In genomic region chr1:203622486-203622885, GRCh38 we compare ENCODE assay signal across 21 cellular contexts. TPM values are rescaled to one million over a fixed set of nuclear protein-coding genes. Genes with fewer than 3 reads are reported as not detected.
DNase-seq lines count a peak whose midpoint lies in the region; ATAC-seq and TF ChIP-seq lines count a peak whose summit lies in the region.
"Had no signal": no experiment of that assay in that cellular context is flagged by ENCODE, and none has a peak within 500 bp of the region (broad histone marks: within the 10 kb centered on the region; RNA-seq: fewer than 3 reads in every experiment).

No MANE protein-coding gene starts in this region.

- POLR2A ChIA-PET in activated CD8-positive, alpha-beta T cell treated with anti-CD3 and anti-CD28 coated beads, Interleukin-2, amount 10 ng/mL, durations not matched to agents 7 days and 5 days (lab: Charles Lee), result interaction anchor here (0.9 to 1.8 kb wide), 2 partner anchors 52 to 143 kb away, joined by 4 to 6 read pairs; partner anchors contain the start of gene LAX1
- POLR2A ChIA-PET in activated CD8-positive, alpha-beta T cell treated with anti-CD3 and anti-CD28 coated beads for 36 hours (lab: Charles Lee), result interaction anchor here (0.9 kb wide), 1 partner anchor 27 kb away, joined by 3 read pairs; no protein-coding TSS in a partner anchor

- no peak overlapping the region for H3K4me3 Mint-ChIP-seq in activated CD8-positive, alpha-beta T cell treated with anti-CD3 and anti-CD28 coated beads, Interleukin-2, amount 10 ng/mL, durations not matched to agents 7 days and 5 days
- H3K4me3 Mint-ChIP-seq in activated CD8-positive, alpha-beta T cell treated with anti-CD3 and anti-CD28 coated beads for 36 hours, result no peak overlapping the region
- peak overlapping the region; percentile 16 for H3K4me3 Mint-ChIP-seq in activated T-helper 17 cell treated with anti-CD3 and anti-CD28 coated beads, Interleukin-2, amount 50 U/mL, for 72 hours
- H3K4me3 Mint-ChIP-seq in neural progenitor cell, result peak overlapping the region; percentile 46

- peak overlapping the region; percentile 47 for H3K27ac Mint-ChIP-seq in activated CD8-positive, alpha-beta T cell treated with anti-CD3 and anti-CD28 coated beads, Interleukin-2, amount 10 ng/mL, durations not matched to agents 7 days and 5 days
- H3K27ac Mint-ChIP-seq in activated CD8-positive, alpha-beta T cell treated with anti-CD3 and anti-CD28 coated beads for 36 hours, result no peak overlapping the region
- peak overlapping the region; percentile 90 for H3K27ac Mint-ChIP-seq in activated T-helper 17 cell treated with anti-CD3 and anti-CD28 coated beads, Interleukin-2, amount 50 U/mL, for 72 hours
- H3K27ac Mint-ChIP-seq in neural progenitor cell, result no peak overlapping the region

- H3K79me2 ChIP-seq in DND-41 (ENCODE audit: insufficient read depth, low read length) (peaks cover 8% of the 10 kb centered on the region), neural progenitor cell (ENCODE audit: low read depth) (peaks cover 5% of the 10 kb centered on the region)

- intact Hi-C loops in activated CD8-positive, alpha-beta T cell treated with anti-CD3 and anti-CD28 coated beads for 36 hours (cut with micrococcal nuclease), result loop anchor here (10.0 kb wide), 1 partner anchor 118 kb away; no protein-coding TSS in a partner anchor

- H2AFZ ChIP-seq in DND-41 (ENCODE audit: low read depth, low read length), result peak overlapping the region; percentile 46
- no peak overlapping the region for H2AFZ ChIP-seq in neural progenitor cell (replicated peaks)

- H3K4me1 Mint-ChIP-seq in activated CD8-positive, alpha-beta T cell treated with anti-CD3 and anti-CD28 coated beads, Interleukin-2, amount 10 ng/mL, durations not matched to agents 7 days and 5 days (ENCODE audit: low read depth), result peaks cover 52% of the 10 kb centered on the region
- H3K4me1 Mint-ChIP-seq in activated CD8-positive, alpha-beta T cell treated with anti-CD3 and anti-CD28 coated beads for 36 hours (ENCODE audit: low read depth), result peaks cover 34% of the 10 kb centered on the region
- H3K4me1 Mint-ChIP-seq in activated T-helper 17 cell treated with anti-CD3 and anti-CD28 coated beads, Interleukin-2, amount 50 U/mL, for 72 hours, result peaks cover 35% of the 10 kb centered on the region
- H3K4me1 Mint-ChIP-seq in neural progenitor cell, result peaks cover 51% of the 10 kb centered on the region

- peaks cover 2% of the 10 kb centered on the region for H3K36me3 Mint-ChIP-seq in activated CD8-positive, alpha-beta T cell treated with anti-CD3 and anti-CD28 coated beads, Interleukin-2, amount 10 ng/mL, durations not matched to agents 7 days and 5 days (ENCODE audit: low read depth)
- H3K36me3 Mint-ChIP-seq in activated CD8-positive, alpha-beta T cell treated with anti-CD3 and anti-CD28 coated beads for 36 hours (ENCODE audit: low read depth), result no peaks in the 10 kb centered on the region
- H3K36me3 Mint-ChIP-seq in activated T-helper 17 cell treated with anti-CD3 and anti-CD28 coated beads, Interleukin-2, amount 50 U/mL, for 72 hours (ENCODE audit: low read depth), result peaks cover 12% of the 10 kb centered on the region
- no peaks in the 10 kb centered on the region for H3K36me3 Mint-ChIP-seq in neural progenitor cell

- no peaks in the 10 kb centered on the region for H4K20me1 ChIP-seq in DND-41 (ENCODE audit: insufficient read depth, low read length)
- no peaks in the 10 kb centered on the region for H4K20me1 ChIP-seq in neural progenitor cell (ENCODE audit: low read depth)

- no peaks in the 10 kb centered on the region for H3K27me3 Mint-ChIP-seq in activated CD8-positive, alpha-beta T cell treated with anti-CD3 and anti-CD28 coated beads, Interleukin-2, amount 10 ng/mL, durations not matched to agents 7 days and 5 days (ENCODE audit: low read depth)
- no peaks in the 10 kb centered on the region for H3K27me3 Mint-ChIP-seq in activated CD8-positive, alpha-beta T cell treated with anti-CD3 and anti-CD28 coated beads for 36 hours
- H3K27me3 Mint-ChIP-seq in activated T-helper 17 cell treated with anti-CD3 and anti-CD28 coated beads, Interleukin-2, amount 50 U/mL, for 72 hours, result no peaks in the 10 kb centered on the region
- H3K27me3 Mint-ChIP-seq in neural progenitor cell (ENCODE audit: insufficient read depth, low read depth), result peaks cover 14% of the 10 kb centered on the region

- CTCF ChIA-PET in activated CD8-positive, alpha-beta T cell treated with anti-CD3 and anti-CD28 coated beads, Interleukin-2, amount 10 ng/mL, durations not matched to agents 7 days and 5 days (lab: Charles Lee), result interaction anchor here (1.1 to 5.2 kb wide), 9 partner anchors 9 to 80 kb away, joined by 3 to 32 read pairs (median 10); no protein-coding TSS in a partner anchor
- CTCF ChIA-PET in activated CD8-positive, alpha-beta T cell treated with anti-CD3 and anti-CD28 coated beads for 36 hours (lab: Charles Lee), result interaction anchor here (0.9 to 4.7 kb wide), 3 partner anchors 9 to 80 kb away, joined by 3 to 29 read pairs (median 4); no protein-coding TSS in a partner anchor

- no peak for DNase-seq in activated CD8-positive, alpha-beta T cell treated with anti-CD3 and anti-CD28 coated beads, Interleukin-2, amount 10 ng/mL, durations not matched to agents 7 days and 5 days
- no peak for DNase-seq in activated CD8-positive, alpha-beta T cell treated with anti-CD3 and anti-CD28 coated beads for 36 hours
- DNase-seq in DND-41 (no peak), neural progenitor cell (ENCODE audit: low spot score) (no peak), NAMALWA (ENCODE audit: low spot score) (no peak), NOMO-1 treated with DMSO at 0.1 percent for 48 hours (lab: John Stamatoyannopoulos, UW; ENCODE audit: unreplicated experiment) (no peak), pons (ENCODE audit: low spot score) (no peak)
- DNase-seq: activated CD4-positive, CD25-positive, alpha-beta regulatory T cell; activated gamma-delta T cell treated with Interleukin-2 at 50 U/mL for 16 hours; glutamatergic neuron; kidney glomerular epithelial cell; MG63; NCI-H2171; NCI-H526; stimulated activated CD4-positive, alpha-beta T cell treated with anti-CD3 and anti-CD28 coated beads, Interleukin-4, amount 100 ng/mL, for 24 hours; stomach; trophoblast cell had no signal

- H3K9me3 ChIP-seq in DND-41 (ENCODE audit: insufficient read depth, low read length, severe bottlenecking), result no peaks in the 10 kb centered on the region
- no peaks in the 10 kb centered on the region for H3K9me3 ChIP-seq in neural progenitor cell (ENCODE audit: low read depth)
- H3K9me3 ChIP-seq: MG63, right atrium auricular region, stomach had no signal

- H3K4me3 ChIP-seq in DND-41 (ENCODE audit: low read depth in 1 of 2, low read length in 2 of 2) (no peak overlapping the region), neural progenitor cell (no peak overlapping the region)
- H3K4me3 ChIP-seq: MG63, right atrium auricular region, stomach had no signal

- H3F3A ChIP-seq in neural progenitor cell (ENCODE audit: low read depth), result peaks cover 30% of the 10 kb centered on the region

- H3K4me2 ChIP-seq in DND-41 (ENCODE audit: insufficient read depth, low read length), result no peak overlapping the region
- no peak overlapping the region for H3K4me2 ChIP-seq in neural progenitor cell

- no peaks in the 10 kb centered on the region for H3K36me3 ChIP-seq in DND-41 (ENCODE audit: insufficient read depth, low read length)
- no peaks in the 10 kb centered on the region for H3K36me3 ChIP-seq in neural progenitor cell
- H3K36me3 ChIP-seq: MG63, right atrium auricular region, stomach had no signal

- H3K9me3 Mint-ChIP-seq in activated CD8-positive, alpha-beta T cell treated with anti-CD3 and anti-CD28 coated beads, Interleukin-2, amount 10 ng/mL, durations not matched to agents 7 days and 5 days (ENCODE audit: insufficient read depth), result no peaks in the 10 kb centered on the region
- H3K9me3 Mint-ChIP-seq in activated CD8-positive, alpha-beta T cell treated with anti-CD3 and anti-CD28 coated beads for 36 hours, result no peaks in the 10 kb centered on the region
- H3K9me3 Mint-ChIP-seq in activated T-helper 17 cell treated with anti-CD3 and anti-CD28 coated beads, Interleukin-2, amount 50 U/mL, for 72 hours, result no peaks in the 10 kb centered on the region
- H3K9me3 Mint-ChIP-seq in neural progenitor cell, result no peaks in the 10 kb centered on the region

- H3K9ac ChIP-seq in DND-41 (ENCODE audit: low read depth, low read length), result no peak overlapping the region
- H3K9ac ChIP-seq in neural progenitor cell, result no peak overlapping the region

- no peaks in the 10 kb centered on the region for H3K27me3 ChIP-seq in DND-41 (ENCODE audit: insufficient read depth, low read length, poor library complexity)
- H3K27me3 ChIP-seq in neural progenitor cell, result no peaks in the 10 kb centered on the region
- H3K27me3 ChIP-seq: MG63, right atrium auricular region, stomach had no signal

- H3K27ac ChIP-seq in DND-41 (ENCODE audit: low read length) (peak overlapping the region; percentile 56), neural progenitor cell (no peak overlapping the region)
- H3K27ac ChIP-seq: C4-2B, right atrium auricular region, stomach had no signal

- ATAC-seq in activated CD8-positive, alpha-beta T cell treated with anti-CD3 and anti-CD28 coated beads, Interleukin-2, amount 10 ng/mL, durations not matched to agents 7 days and 5 days, result no peak
- no peak for ATAC-seq in activated CD8-positive, alpha-beta T cell treated with anti-CD3 and anti-CD28 coated beads for 36 hours
- no peak for ATAC-seq in DND-41 (ENCODE audit: insufficient read depth, low read depth)
- no peak for ATAC-seq in activated T-helper 17 cell treated with anti-CD3 and anti-CD28 coated beads, Interleukin-2, amount 50 U/mL, for 72 hours (replicated peaks)
- ATAC-seq: HepG2 had no signal

- no peak for TF ChIP-seq CTCF in activated CD8-positive, alpha-beta T cell treated with anti-CD3 and anti-CD28 coated beads for 36 hours (IDR thresholded peaks at IDR 0.05)
- TF ChIP-seq CTCF in DND-41 (IDR thresholded peaks at IDR 0.05; ENCODE audit: borderline replicate concordance, extremely low read depth, low read length, poor library complexity, severe bottlenecking), result no peak
- TF ChIP-seq CTCF in neural progenitor cell (IDR thresholded peaks at IDR 0.05), result no peak

- peaks cover 28% of the 10 kb centered on the region for H3K4me1 ChIP-seq in DND-41 (ENCODE audit: insufficient read depth, low read length)
- peaks cover 14% of the 10 kb centered on the region for H3K4me1 ChIP-seq in neural progenitor cell

RNA-seq across cellular contexts. Expression of gene ATP2B4, which starts 4.1 kb away (rescaled TPM):
- 10 to 100 TPM; 65.0 to 65.1 TPM for total RNA-seq in activated CD8-positive, alpha-beta T cell treated with anti-CD3 and anti-CD28 coated beads, Interleukin-2, amount 10 ng/mL, durations not matched to agents 7 days and 5 days
- total RNA-seq in activated CD8-positive, alpha-beta T cell treated with anti-CD3 and anti-CD28 coated beads for 36 hours, result 10 to 100 TPM; 12.0 to 15.9 TPM
- 100 to 1,000 TPM; 101 TPM for total RNA-seq in activated T-helper 17 cell treated with anti-CD3 and anti-CD28 coated beads, Interleukin-2, amount 50 U/mL, for 72 hours
- 39.6 and 39.8 TPM in 2 replicates for total RNA-seq in neural progenitor cell (ENCODE audit: low replicate concordance)

Comparison
In these comparisons a context has a peak if more than half of its experiments do, and no peak if none do; other contexts are left out.
1. H3K27ac Mint-ChIP-seq: peak in activated CD8-positive, alpha-beta T cell treated with anti-CD3 and anti-CD28 coated beads, Interleukin-2, amount 10 ng/mL, durations not matched to agents 7 days and 5 days (single experiment) and activated T-helper 17 cell treated with anti-CD3 and anti-CD28 coated beads, Interleukin-2, amount 50 U/mL, for 72 hours (single experiment); none in activated CD8-positive, alpha-beta T cell treated with anti-CD3 and anti-CD28 coated beads for 36 hours (single experiment) and neural progenitor cell (single experiment).
2. H3K4me3 Mint-ChIP-seq: peak in activated T-helper 17 cell treated with anti-CD3 and anti-CD28 coated beads, Interleukin-2, amount 50 U/mL, for 72 hours (single experiment) and neural progenitor cell (single experiment); none in activated CD8-positive, alpha-beta T cell treated with anti-CD3 and anti-CD28 coated beads, Interleukin-2, amount 10 ng/mL, durations not matched to agents 7 days and 5 days (single experiment) and activated CD8-positive, alpha-beta T cell treated with anti-CD3 and anti-CD28 coated beads for 36 hours (single experiment).